ENCODE assay signal across 15 cellular contexts in the genomic region with DNA sequence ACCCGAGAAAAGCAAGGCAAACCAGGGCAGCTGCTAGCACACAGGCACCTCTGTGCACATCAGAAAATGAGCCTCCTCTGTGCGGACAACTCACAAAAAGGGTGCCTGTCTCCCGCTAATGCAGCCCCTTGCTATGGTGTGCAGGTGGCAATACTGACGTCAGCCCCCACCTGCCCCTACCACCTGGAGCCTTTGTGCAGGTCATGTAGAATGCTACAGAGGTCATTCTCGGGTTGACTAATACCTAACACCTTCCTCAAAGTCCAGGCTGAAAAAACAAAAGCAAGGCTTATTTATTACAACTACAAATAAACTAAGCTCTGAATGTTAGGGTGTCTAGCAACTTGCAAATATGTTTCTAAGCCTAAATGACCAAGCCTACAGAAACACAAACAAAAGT. TPM values are rescaled to one million over a fixed set of nuclear protein-coding genes. Genes with fewer than 3 reads are reported as not detected.
DNase-seq lines count a peak whose midpoint lies in the region; ATAC-seq and TF ChIP-seq lines count a peak whose summit lies in the region.
"Had no signal": no experiment of that assay in that cellular context is flagged by ENCODE, and none has a peak within 500 bp of the region (broad histone marks: within the 10 kb centered on the region; RNA-seq: fewer than 3 reads in every experiment).

No MANE protein-coding gene starts in this region.

- H3K4me1 ChIP-seq in CD4-positive, CD25-positive, alpha-beta regulatory T cell (ENCODE audit: control insufficient read depth, insufficient read depth, low read length, poor library complexity, severe bottlenecking), result peaks cover 86% of the 10 kb centered on the region
- peaks cover 0 to 80% (median 9%) of the 10 kb centered on the region in 12 donors for H3K4me1 ChIP-seq in heart left ventricle

- peaks cover 13% of the 10 kb centered on the region for H3K36me3 Mint-ChIP-seq in CD4-positive, CD25-positive, alpha-beta regulatory T cell
- peaks cover 19% of the 10 kb centered on the region for H3K36me3 Mint-ChIP-seq in activated T-helper 17 cell treated with anti-CD3 and anti-CD28 coated beads, Interleukin-2, amount 50 U/mL, for 72 hours (ENCODE audit: low read depth)

- ATAC-seq in CD4-positive, CD25-positive, alpha-beta regulatory T cell (ENCODE audit: low read depth in 2 of 2), result no peak
- ATAC-seq in GM18520 (IDR thresholded peaks at IDR 0.05; ENCODE audit: unreplicated experiment) (peak; percentile 28), HG03025 (IDR thresholded peaks at IDR 0.05; ENCODE audit: low FRiP score, unreplicated experiment) (peak; percentile 37), esophagus mucosa (no peak), heart left ventricle (no peak)
- no peak for ATAC-seq in activated T-helper 17 cell treated with anti-CD3 and anti-CD28 coated beads, Interleukin-2, amount 50 U/mL, for 72 hours (replicated peaks)

- in situ Hi-C loops in G401 (cut with HindIII; ENCODE audit: low sequenced_read_pairs), result no loop called here

- H3K36me3 ChIP-seq in CD4-positive, CD25-positive, alpha-beta regulatory T cell (ENCODE audit: control insufficient read depth, insufficient read depth, low read length), result peaks cover 6% of the 10 kb centered on the region
- no peaks in the 10 kb centered on the region for H3K36me3 ChIP-seq in heart left ventricle
- H3K36me3 ChIP-seq: esophagus squamous epithelium, SJSA1, transverse colon had no signal

- peaks cover 58 to 92% (median 69%) of the 10 kb centered on the region in 4 donors for H3K4me1 Mint-ChIP-seq in CD4-positive, CD25-positive, alpha-beta regulatory T cell
- H3K4me1 Mint-ChIP-seq in activated T-helper 17 cell treated with anti-CD3 and anti-CD28 coated beads, Interleukin-2, amount 50 U/mL, for 72 hours, result peaks cover 65% of the 10 kb centered on the region

- H3K27ac ChIP-seq in CD4-positive, CD25-positive, alpha-beta regulatory T cell (ENCODE audit: insufficient read depth, low read length, poor library complexity, severe bottlenecking), result peak overlapping the region; percentile 48
- H3K27ac ChIP-seq in heart left ventricle, result no peak overlapping the region
- H3K27ac ChIP-seq: SJSA1 had no signal

- H3K27me3 Mint-ChIP-seq in CD4-positive, CD25-positive, alpha-beta regulatory T cell, result no peaks in the 10 kb centered on the region
- no peaks in the 10 kb centered on the region for H3K27me3 Mint-ChIP-seq in activated T-helper 17 cell treated with anti-CD3 and anti-CD28 coated beads, Interleukin-2, amount 50 U/mL, for 72 hours

- H3K27ac Mint-ChIP-seq in CD4-positive, CD25-positive, alpha-beta regulatory T cell, result peak overlapping the region in 2 of 3 donors; percentile 53 to 69
- H3K27ac Mint-ChIP-seq in activated T-helper 17 cell treated with anti-CD3 and anti-CD28 coated beads, Interleukin-2, amount 50 U/mL, for 72 hours, result peak overlapping the region; percentile 67

- no peaks in the 10 kb centered on the region for H3K9me3 ChIP-seq in CD4-positive, CD25-positive, alpha-beta regulatory T cell (ENCODE audit: control insufficient read depth in 2 of 2, low read length in 2 of 2)
- H3K9me3 ChIP-seq in heart left ventricle, result no peaks in the 10 kb centered on the region
- H3K9me3 ChIP-seq: esophagus squamous epithelium, SJSA1, transverse colon had no signal

- no peak for TF ChIP-seq POLR2A in heart left ventricle (IDR thresholded peaks at IDR 0.05)

- no peaks in the 10 kb centered on the region for H3K27me3 ChIP-seq in CD4-positive, CD25-positive, alpha-beta regulatory T cell (ENCODE audit: control insufficient read depth, insufficient read depth, low read length)
- H3K27me3 ChIP-seq in heart left ventricle, result no peaks in the 10 kb centered on the region
- H3K27me3 ChIP-seq: esophagus squamous epithelium, SJSA1, transverse colon had no signal

- intact Hi-C loops in heart left ventricle (cut with DNase I), result no loop called here

- H3K4me3 Mint-ChIP-seq in CD4-positive, CD25-positive, alpha-beta regulatory T cell, result peak overlapping the region in 3 of 4 donors; percentile 22 to 76 (median 34)
- H3K4me3 Mint-ChIP-seq in activated T-helper 17 cell treated with anti-CD3 and anti-CD28 coated beads, Interleukin-2, amount 50 U/mL, for 72 hours, result peak overlapping the region; percentile 61

- H3K4me3 ChIP-seq in CD4-positive, CD25-positive, alpha-beta regulatory T cell (ENCODE audit: low read depth, low read length), result peak overlapping the region; percentile 51
- H3K4me3 ChIP-seq in heart left ventricle, result no peak overlapping the region
- H3K4me3 ChIP-seq: esophagus squamous epithelium, SJSA1, transverse colon had no signal

- no peak for DNase-seq in CD4-positive, CD25-positive, alpha-beta regulatory T cell
- no peak for DNase-seq in heart left ventricle
- DNase-seq in COLO829 (ENCODE audit: low spot score), result no peak
- no peak for DNase-seq in G401 (ENCODE audit: low spot score)
- DNase-seq: activated CD4-positive, CD25-positive, alpha-beta regulatory T cell; AML-193; esophagus squamous epithelium; mesendoderm; NCI-H446; transverse colon had no signal

- WGBS in heart left ventricle, 4 donors, result 95 to 97% (median 96%) methylated on average over 5 of the region's 5 CpGs

- no peaks in the 10 kb centered on the region for H3K9me3 Mint-ChIP-seq in CD4-positive, CD25-positive, alpha-beta regulatory T cell
- H3K9me3 Mint-ChIP-seq in activated T-helper 17 cell treated with anti-CD3 and anti-CD28 coated beads, Interleukin-2, amount 50 U/mL, for 72 hours, result no peaks in the 10 kb centered on the region

- TF ChIP-seq CTCF in heart left ventricle (IDR thresholded peaks at IDR 0.05), result no peak

RNA-seq across cellular contexts. Expression of a gene that starts 13.9 kb away (rescaled TPM):
- 156 TPM for total RNA-seq in CD4-positive, CD25-positive, alpha-beta regulatory T cell
- polyA plus RNA-seq in CD4-positive, CD25-positive, alpha-beta regulatory T cell, result 10 to 100 TPM; 41.3 to 68.8 (median 49.1) TPM
- 100 to 1,000 TPM in 1 of 2 donors, 10 to 100 TPM in 1; 86.1 to 111 TPM for total RNA-seq in activated T-helper 17 cell treated with anti-CD3 and anti-CD28 coated beads, Interleukin-2, amount 50 U/mL, for 72 hours
- total RNA-seq in esophagus mucosa (10.0 TPM), heart left ventricle (10 to 100 TPM in 8 of 9 donors, 1 to 10 TPM in 1; 9.2 to 35.6 (median 13.7) TPM)
- polyA plus RNA-seq in heart left ventricle, result 1 to 10 TPM; 4.0 to 8.3 TPM
- 39.2 and 83.4 TPM in 2 replicates for total RNA-seq in G401 (2014; rRNA removed; shearing (Covaris generic))

Comparison
In these comparisons a context has a peak if more than half of its experiments do, and no peak if none do; other contexts are left out.
1. ATAC-seq: peak in GM18520 (single experiment) and HG03025 (single experiment); none in CD4-positive, CD25-positive, alpha-beta regulatory T cell (0 of 2), activated T-helper 17 cell treated with anti-CD3 and anti-CD28 coated beads, Interleukin-2, amount 50 U/mL, for 72 hours (single experiment), esophagus mucosa (single experiment) and heart left ventricle (0 of 4).